Comparison of ENCODE assay signal across 10 cellular contexts in genomic region chr11:70503878-70504240, GRCh38.
DNase-seq lines count a peak whose midpoint lies in the region; ATAC-seq and TF ChIP-seq lines count a peak whose summit lies in the region.
"Had no signal": no experiment of that assay in that cellular context is flagged by ENCODE, and none has a peak within 500 bp of the region (broad histone marks: within the 10 kb centered on the region; RNA-seq: fewer than 3 reads in every experiment).

No MANE protein-coding gene starts in this region.

- ATAC-seq in WTC11, result peak; percentile 56
- ATAC-seq in HG03520 (IDR thresholded peaks at IDR 0.05; ENCODE audit: unreplicated experiment), result no peak
- no peak for ATAC-seq in GM21786 (IDR thresholded peaks at IDR 0.05; ENCODE audit: unreplicated experiment)
- no peak for ATAC-seq in GM21515 (IDR thresholded peaks at IDR 0.05; ENCODE audit: unreplicated experiment)
- ATAC-seq: T-cell had no signal

- CTCF ChIA-PET in WTC11 (lab: Charles Lee), result interaction anchor here (0.6 to 1.5 kb wide), 20 partner anchors 9 to 293 kb away, joined by 3 to 10 read pairs (median 4); no protein-coding TSS in a partner anchor

- TF ChIP-seq CTCF in GM20000 (IDR thresholded peaks at IDR 0.05; ENCODE audit: extremely low read depth, missing control alignments) (peak; percentile 19), WTC11 (IDR thresholded peaks at IDR 0.05) (no peak), osteoblast (IDR thresholded peaks at IDR 0.05; ENCODE audit: extremely low read depth, low read depth, low read length) (no peak)

- H3K4me3 Mint-ChIP-seq in WTC11, result no peak overlapping the region
- H3K4me3 Mint-ChIP-seq: activated naive CD8-positive, alpha-beta T cell treated with anti-CD3 and anti-CD28 coated beads, Interleukin-2, amount 10 ng/mL, durations not matched to agents 7 days and 5 days; T-cell had no signal

- H3K4me1 ChIP-seq in osteoblast (ENCODE audit: insufficient read depth, low read length), result no peaks in the 10 kb centered on the region

- H3K9me3 ChIP-seq in osteoblast (ENCODE audit: low read depth, low read length), result no peaks in the 10 kb centered on the region

- no peak overlapping the region for H3K4me2 ChIP-seq in osteoblast (ENCODE audit: insufficient read depth, low read length)

- no peaks in the 10 kb centered on the region for H3K27me3 Mint-ChIP-seq in WTC11 (ENCODE audit: low read depth)
- H3K27me3 Mint-ChIP-seq: activated naive CD8-positive, alpha-beta T cell treated with anti-CD3 and anti-CD28 coated beads, Interleukin-2, amount 10 ng/mL, durations not matched to agents 7 days and 5 days had no signal

- no peak for DNase-seq in GM20000 (ENCODE audit: low spot score)
- DNase-seq in NCI-H2029 (lab: John Stamatoyannopoulos, UW), result peak; percentile 74
- DNase-seq in WTC11 (ENCODE audit: low spot score), result no peak
- DNase-seq in osteoblast (ENCODE audit: insufficient read length, low spot score, missing footprints), result peak; percentile 64
- DNase-seq in NCI-H446 treated with DMSO at 0.1 percent for 48 hours (lab: John Stamatoyannopoulos, UW), result no peak
- DNase-seq: activated naive CD8-positive, alpha-beta T cell treated with anti-CD3 and anti-CD28 coated beads, Interleukin-2, amount 10 ng/mL, durations not matched to agents 7 days and 5 days had no signal

- H3K36me3 ChIP-seq in osteoblast (ENCODE audit: insufficient read depth, low read length), result no peaks in the 10 kb centered on the region

- no peaks in the 10 kb centered on the region for H3K79me2 ChIP-seq in osteoblast (ENCODE audit: insufficient read depth, low read length)

- H3K9me3 Mint-ChIP-seq in WTC11, result no peaks in the 10 kb centered on the region
- H3K9me3 Mint-ChIP-seq: activated naive CD8-positive, alpha-beta T cell treated with anti-CD3 and anti-CD28 coated beads, Interleukin-2, amount 10 ng/mL, durations not matched to agents 7 days and 5 days; T-cell had no signal

- H3K27ac ChIP-seq in osteoblast (ENCODE audit: low read depth, low read length), result no peak overlapping the region

- H2AFZ ChIP-seq in osteoblast (ENCODE audit: low read length), result no peak overlapping the region

- peak overlapping the region; percentile 17; the same call in 1 of the 2 replicates for H3K27ac Mint-ChIP-seq in WTC11
- H3K27ac Mint-ChIP-seq: activated naive CD8-positive, alpha-beta T cell treated with anti-CD3 and anti-CD28 coated beads, Interleukin-2, amount 10 ng/mL, durations not matched to agents 7 days and 5 days; T-cell had no signal

- POLR2A ChIA-PET in WTC11 (lab: Charles Lee), result no interaction called here

- H4K20me1 ChIP-seq in osteoblast (ENCODE audit: insufficient read depth, low read length), result peaks cover 5% of the 10 kb centered on the region

- peaks cover 13% of the 10 kb centered on the region for H3K4me1 Mint-ChIP-seq in WTC11
- H3K4me1 Mint-ChIP-seq: activated naive CD8-positive, alpha-beta T cell treated with anti-CD3 and anti-CD28 coated beads, Interleukin-2, amount 10 ng/mL, durations not matched to agents 7 days and 5 days; T-cell had no signal

- no peaks in the 10 kb centered on the region for H3K27me3 ChIP-seq in osteoblast (ENCODE audit: insufficient read depth, low read length)

- H3K36me3 Mint-ChIP-seq in WTC11, result no peaks in the 10 kb centered on the region
- H3K36me3 Mint-ChIP-seq: activated naive CD8-positive, alpha-beta T cell treated with anti-CD3 and anti-CD28 coated beads, Interleukin-2, amount 10 ng/mL, durations not matched to agents 7 days and 5 days; T-cell had no signal

- H3K4me3 ChIP-seq in osteoblast (ENCODE audit: insufficient read depth, low read length), result no peak overlapping the region

TF ChIP-seq in WTC11, 78 proteins besides CTCF, POLR2A, EP300 and RAD21:
- TF ChIP-seq, protein P1, sequence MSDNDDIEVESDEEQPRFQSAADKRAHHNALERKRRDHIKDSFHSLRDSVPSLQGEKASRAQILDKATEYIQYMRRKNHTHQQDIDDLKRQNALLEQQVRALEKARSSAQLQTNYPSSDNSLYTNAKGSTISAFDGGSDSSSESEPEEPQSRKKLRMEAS (CRISPR knock-in tag; IDR thresholded peaks at IDR 0.05), result no peak
- TF ChIP-seq ZNF423 (CRISPR knock-in tag; IDR thresholded peaks at IDR 0.05), result 0 out of 2 replicates have a peak, but pooled peaks have one; percentile 31
- TF ChIP-seq ZNF263 (CRISPR knock-in tag; IDR thresholded peaks at IDR 0.05; ENCODE audit: low read depth), result no peak
TF ChIP-seq in WTC11: peak in this region for 1.

Comparison
In these comparisons a context has a peak if more than half of its experiments do, and no peak if none do; other contexts are left out.
1. DNase-seq: peak in NCI-H2029 (single experiment) and osteoblast (single experiment); none in GM20000 (single experiment), WTC11 (single experiment) and NCI-H446 treated with DMSO at 0.1 percent for 48 hours (single experiment).